Comparison of ENCODE assay signal across 29 cellular contexts in the genomic region with DNA sequence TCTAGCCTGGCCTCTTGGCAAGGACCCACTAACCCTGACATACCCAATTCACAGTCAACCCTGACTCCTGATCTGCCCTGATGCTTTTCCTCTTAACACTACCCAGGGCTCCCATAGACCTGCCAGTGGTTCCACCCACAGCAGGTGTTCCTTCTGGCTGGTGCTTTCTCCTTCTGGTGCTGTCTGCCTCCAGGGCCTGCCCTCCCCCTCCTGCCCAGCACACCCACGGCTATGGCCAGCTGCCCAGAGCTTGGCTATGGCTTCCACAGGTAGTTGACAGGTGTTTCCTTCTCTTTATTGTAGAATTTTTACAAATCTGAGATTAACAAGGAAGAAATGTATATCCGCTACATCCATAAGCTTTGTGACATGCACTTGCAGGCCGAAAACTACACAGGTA. TPM values are rescaled to one million over a fixed set of nuclear protein-coding genes. Genes with fewer than 3 reads are reported as not detected.
DNase-seq lines count a peak whose midpoint lies in the region; ATAC-seq, FAIRE-seq and TF ChIP-seq lines count a peak whose summit lies in the region.
"Had no signal": no experiment of that assay in that cellular context is flagged by ENCODE, and none has a peak within 500 bp of the region (broad histone marks: within the 10 kb centered on the region; RNA-seq: fewer than 3 reads in every experiment).

No MANE protein-coding gene starts in this region.

- H3K9me3 ChIP-seq in thyroid gland = no peaks in the 10 kb centered on the region
- H3K9me3 ChIP-seq: BLaER1, Caco-2, esophagus muscularis mucosa, SK-N-SH had no signal

- H3K9me3 Mint-ChIP-seq in activated CD8-positive, alpha-beta memory T cell treated with anti-CD3 and anti-CD28 coated beads, Interleukin-2, amount 10 ng/mL, durations not matched to agents 7 days and 5 days (ENCODE audit: low read depth) = no peaks in the 10 kb centered on the region
- H3K9me3 Mint-ChIP-seq: activated naive CD8-positive, alpha-beta T cell treated with anti-CD3 and anti-CD28 coated beads, Interleukin-2, amount 10 ng/mL, durations not matched to agents 7 days and 5 days; activated T-helper 2 cell treated with anti-CD3 and anti-CD28 coated beads, Interferon-gamma antibody, Interleukin-2, Interleukin-4, amounts not matched to agents 10 μg/mL and 5 μg/mL and 100 μg/mL, durations not matched to agents 14 hours and 24 hours and 36 hours; effector memory CD8-positive, alpha-beta T cell; mesothelial cell of epicardium; naive thymus-derived CD8-positive, alpha-beta T cell had no signal

- no peak overlapping the region for H3K27ac ChIP-seq in thyroid gland
- H3K27ac ChIP-seq: BLaER1, RWPE1 had no signal

- no peak for ATAC-seq in activated CD8-positive, alpha-beta memory T cell treated with anti-CD3 and anti-CD28 coated beads, Interleukin-2, amount 10 ng/mL, durations not matched to agents 7 days and 5 days
- ATAC-seq in left cardiac atrium = no peak
- ATAC-seq: effector memory CD8-positive, alpha-beta T cell; left ventricle myocardium superior; naive thymus-derived CD8-positive, alpha-beta T cell had no signal

- TF ChIP-seq CTCF in thyroid gland (IDR thresholded peaks at IDR 0.05) = no peak

- no peak for TF ChIP-seq POLR2A in thyroid gland (IDR thresholded peaks at IDR 0.05)

- WGBS in thyroid gland, 2 donors = 81 to 84% methylated on average over 3 of the region's 3 CpGs

- no peaks in the 10 kb centered on the region for H3K27me3 Mint-ChIP-seq in activated CD8-positive, alpha-beta memory T cell treated with anti-CD3 and anti-CD28 coated beads, Interleukin-2, amount 10 ng/mL, durations not matched to agents 7 days and 5 days
- H3K27me3 Mint-ChIP-seq: activated naive CD8-positive, alpha-beta T cell treated with anti-CD3 and anti-CD28 coated beads, Interleukin-2, amount 10 ng/mL, durations not matched to agents 7 days and 5 days; effector memory CD8-positive, alpha-beta T cell; naive thymus-derived CD8-positive, alpha-beta T cell had no signal

- no peaks in the 10 kb centered on the region for H3K27me3 ChIP-seq in thyroid gland
- H3K27me3 ChIP-seq: BLaER1, esophagus muscularis mucosa had no signal

- H3K4me3 ChIP-seq in thyroid gland (replicated peaks in 1 of 3) = no peak overlapping the region
- H3K4me3 ChIP-seq: BLaER1, esophagus muscularis mucosa had no signal

- FAIRE-seq in GM19239 (lab: Jason Lieb, UNC) = no peak
- FAIRE-seq: frontal cortex, small intestine, urothelium cell line had no signal

- H3K36me3 ChIP-seq in thyroid gland = peaks cover 0 to 4% of the 10 kb centered on the region in 2 donors
- H3K36me3 ChIP-seq: BLaER1 had no signal

- DNase-seq in activated CD8-positive, alpha-beta memory T cell treated with anti-CD3 and anti-CD28 coated beads, Interleukin-2, amount 10 ng/mL, durations not matched to agents 7 days and 5 days = peak; percentile 23
- no peak for DNase-seq in activated CD8-positive, alpha-beta memory T cell treated with anti-CD3 and anti-CD28 coated beads, Interleukin-2, amount 50 U/mL, for 48 hours
- DNase-seq in NCI-H69 (lab: John Stamatoyannopoulos, UW) = peak; percentile 2
- DNase-seq in ecto neural progenitor cell (ENCODE audit: low spot score) = peak; percentile 17
- DNase-seq in thyroid gland = peak; percentile 8 to 15
- DNase-seq in GM19239 (ENCODE audit: insufficient read length, low spot score) = no peak
- no peak for DNase-seq in NCI-H1694 treated with DMSO at 0.1 percent for 48 hours (lab: John Stamatoyannopoulos, UW)
- no peak for DNase-seq in left cardiac atrium
- DNase-seq: activated CD4-positive, alpha-beta T cell treated with anti-CD3 and anti-CD28 coated beads, Interleukin-2, amount 50 U/mL, for 4 hours; activated CD8-positive, alpha-beta memory T cell treated with anti-CD3 and anti-CD28 coated beads, Interleukin-2, amount 50 U/mL, for 4 hours; activated naive CD8-positive, alpha-beta T cell treated with anti-CD3 and anti-CD28 coated beads, Interleukin-2, amount 10 ng/mL, durations not matched to agents 7 days and 5 days; Caco-2; effector memory CD8-positive, alpha-beta T cell; HCEC 1CT; hypothalamus; left ventricle myocardium superior; naive thymus-derived CD8-positive, alpha-beta T cell; NCI-H524 treated with DMSO at 0.1 percent for 48 hours; occipital lobe; SK-N-SH; small intestine; stimulated activated CD4-positive, alpha-beta T cell treated with anti-CD3 and anti-CD28 coated beads, Interleukin-1b, Interleukin-23, amount 100 ng/mL, for 48 hours had no signal

- no peaks in the 10 kb centered on the region for H3K36me3 Mint-ChIP-seq in activated CD8-positive, alpha-beta memory T cell treated with anti-CD3 and anti-CD28 coated beads, Interleukin-2, amount 10 ng/mL, durations not matched to agents 7 days and 5 days

- CTCF ChIA-PET in activated CD8-positive, alpha-beta memory T cell treated with anti-CD3 and anti-CD28 coated beads, Interleukin-2, amount 10 ng/mL, durations not matched to agents 7 days and 5 days (lab: Charles Lee) = no interaction called here

- H3K27ac Mint-ChIP-seq in activated CD8-positive, alpha-beta memory T cell treated with anti-CD3 and anti-CD28 coated beads, Interleukin-2, amount 10 ng/mL, durations not matched to agents 7 days and 5 days = no peak overlapping the region
- H3K27ac Mint-ChIP-seq: activated naive CD8-positive, alpha-beta T cell treated with anti-CD3 and anti-CD28 coated beads, Interleukin-2, amount 10 ng/mL, durations not matched to agents 7 days and 5 days; activated T-helper 2 cell treated with anti-CD3 and anti-CD28 coated beads, Interferon-gamma antibody, Interleukin-2, Interleukin-4, amounts not matched to agents 10 μg/mL and 5 μg/mL and 100 μg/mL, durations not matched to agents 14 hours and 24 hours and 36 hours; effector memory CD8-positive, alpha-beta T cell; mesothelial cell of epicardium had no signal

- peaks cover 0 to 17% of the 10 kb centered on the region in 2 donors for H3K4me1 ChIP-seq in thyroid gland
- H3K4me1 ChIP-seq: BLaER1 had no signal

- H3K4me3 Mint-ChIP-seq in activated CD8-positive, alpha-beta memory T cell treated with anti-CD3 and anti-CD28 coated beads, Interleukin-2, amount 10 ng/mL, durations not matched to agents 7 days and 5 days = no peak overlapping the region
- H3K4me3 Mint-ChIP-seq: activated naive CD8-positive, alpha-beta T cell treated with anti-CD3 and anti-CD28 coated beads, Interleukin-2, amount 10 ng/mL, durations not matched to agents 7 days and 5 days; effector memory CD8-positive, alpha-beta T cell; mesothelial cell of epicardium; naive thymus-derived CD8-positive, alpha-beta T cell had no signal

- intact Hi-C loops in thyroid gland (cut with DNase I) = no loop called here
- intact Hi-C loops in left cardiac atrium (cut with DNase I) = no loop called here

- H3K4me1 Mint-ChIP-seq in activated CD8-positive, alpha-beta memory T cell treated with anti-CD3 and anti-CD28 coated beads, Interleukin-2, amount 10 ng/mL, durations not matched to agents 7 days and 5 days = no peaks in the 10 kb centered on the region
- H3K4me1 Mint-ChIP-seq: activated naive CD8-positive, alpha-beta T cell treated with anti-CD3 and anti-CD28 coated beads, Interleukin-2, amount 10 ng/mL, durations not matched to agents 7 days and 5 days had no signal

RNA-seq across cellular contexts. Expression of a gene that starts 46.5 kb away (rescaled TPM):
- 100 to 1,000 TPM; 140 to 182 TPM for total RNA-seq in activated CD8-positive, alpha-beta memory T cell treated with anti-CD3 and anti-CD28 coated beads, Interleukin-2, amount 10 ng/mL, durations not matched to agents 7 days and 5 days
- total RNA-seq in thyroid gland (100 to 1,000 TPM in 2 of 4 donors, 10 to 100 TPM in 2; 79.7 to 312 (median 189) TPM), left cardiac atrium (10 to 100 TPM; 59.2 to 97.0 TPM)

RNA-seq across cellular contexts. Expression of a gene that starts 52.5 kb away (rescaled TPM):
- total RNA-seq in activated CD8-positive, alpha-beta memory T cell treated with anti-CD3 and anti-CD28 coated beads, Interleukin-2, amount 10 ng/mL, durations not matched to agents 7 days and 5 days = 10 to 100 TPM; 28.7 to 36.1 TPM
- total RNA-seq in thyroid gland = 10 to 100 TPM; 29.4 to 50.0 (median 38.9) TPM
- total RNA-seq in left cardiac atrium = 10 to 100 TPM; 12.9 to 18.6 TPM

Comparison
In these comparisons a context has a peak if more than half of its experiments do, and no peak if none do; other contexts are left out.
1. DNase-seq: peak in activated CD8-positive, alpha-beta memory T cell treated with anti-CD3 and anti-CD28 coated beads, Interleukin-2, amount 10 ng/mL, durations not matched to agents 7 days and 5 days (single experiment), NCI-H69 (single experiment), ecto neural progenitor cell (single experiment) and thyroid gland (2 of 2); none in activated CD8-positive, alpha-beta memory T cell treated with anti-CD3 and anti-CD28 coated beads, Interleukin-2, amount 50 U/mL, for 48 hours (single experiment), GM19239 (single experiment), NCI-H1694 treated with DMSO at 0.1 percent for 48 hours (single experiment) and left cardiac atrium (single experiment).